ENCODE assay signal across 19 cellular contexts in the genomic region with DNA sequence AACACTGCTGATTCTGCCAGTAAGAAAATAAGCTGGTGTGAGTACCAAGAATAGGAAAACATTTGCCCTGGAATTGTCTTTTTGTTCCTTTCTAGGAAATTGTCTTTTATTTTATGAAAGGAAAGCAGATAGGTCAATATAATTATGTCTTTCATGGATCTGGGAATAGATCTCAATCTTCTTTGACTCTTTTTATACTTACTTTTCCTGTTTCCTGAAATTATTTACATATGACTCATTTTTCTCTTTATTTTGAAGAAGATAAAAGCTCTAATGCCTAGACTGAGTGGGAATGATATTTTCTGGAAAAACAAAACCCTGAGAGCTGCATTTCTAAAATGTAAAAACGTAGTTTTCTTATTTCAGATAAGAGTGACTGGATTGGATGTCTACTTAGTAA.
"Had no signal": no experiment of that assay in that cellular context is flagged by ENCODE, and none has a peak within 500 bp of the region (broad histone marks: within the 10 kb centered on the region; RNA-seq: fewer than 3 reads in every experiment).

No MANE protein-coding gene starts in this region.

- H3K4me1 ChIP-seq: colonic mucosa, esophagus muscularis mucosa, sigmoid colon, spleen had no signal

- DNase-seq: activated B cell treated with CpG ODN at 0.5 μM for 24 hours; activated CD4-positive, alpha-beta memory T cell treated with anti-CD3 and anti-CD28 coated beads for 36 hours; activated CD4-positive, alpha-beta T cell treated with anti-CD3 and anti-CD28 coated beads for 4 hours; activated naive CD4-positive, alpha-beta T cell; activated naive CD8-positive, alpha-beta T cell treated with anti-CD3 and anti-CD28 coated beads for 36 hours; activated T-cell treated with anti-CD3 and anti-CD28 coated beads for 4 hours; amygdala; central memory CD4-positive, alpha-beta T cell; colonic mucosa; effector CD4-positive, alpha-beta T cell; natural killer cell; sigmoid colon; spleen; stimulated activated CD4-positive, alpha-beta T cell treated with anti-CD3 and anti-CD28 coated beads, Interleukin-4, amount 100 ng/mL, for 4 hours had no signal

- H3K4me1 Mint-ChIP-seq: activated B cell treated with CpG ODN at 0.5 μM for 24 hours; activated naive CD8-positive, alpha-beta T cell treated with anti-CD3 and anti-CD28 coated beads for 36 hours; brain; stimulated activated memory B cell treated with anti-CD40 and anti-IgM and Interleukin-4, amounts not matched to agents 10 μg/mL and 1 μg/mL and 100 μg/mL, for 72 hours had no signal

- H3K27me3 ChIP-seq: colonic mucosa, esophagus muscularis mucosa, sigmoid colon, spleen had no signal

- H3K27me3 Mint-ChIP-seq: activated B cell treated with CpG ODN at 0.5 μM for 24 hours; activated CD4-positive, alpha-beta memory T cell treated with anti-CD3 and anti-CD28 coated beads for 36 hours; activated naive CD8-positive, alpha-beta T cell treated with anti-CD3 and anti-CD28 coated beads for 36 hours; brain; stimulated activated memory B cell treated with anti-CD40 and anti-IgM and Interleukin-4, amounts not matched to agents 10 μg/mL and 1 μg/mL and 100 μg/mL, for 72 hours had no signal

- H3K27ac ChIP-seq: colonic mucosa, esophagus muscularis mucosa, sigmoid colon, thoracic aorta had no signal

- H3K27ac Mint-ChIP-seq: activated B cell treated with CpG ODN at 0.5 μM for 24 hours; activated CD4-positive, alpha-beta memory T cell treated with anti-CD3 and anti-CD28 coated beads for 36 hours; activated naive CD8-positive, alpha-beta T cell treated with anti-CD3 and anti-CD28 coated beads for 36 hours; stimulated activated memory B cell treated with anti-CD40 and anti-IgM and Interleukin-4, amounts not matched to agents 10 μg/mL and 1 μg/mL and 100 μg/mL, for 72 hours; T-helper 2 cell treated with Interferon-gamma antibody and Interleukin-4, amounts not matched to agents 5 μg/mL and 100 μg/mL, for 36 hours had no signal

- H3K4me3 Mint-ChIP-seq: activated B cell treated with CpG ODN at 0.5 μM for 24 hours; activated CD4-positive, alpha-beta memory T cell treated with anti-CD3 and anti-CD28 coated beads for 36 hours; activated naive CD8-positive, alpha-beta T cell treated with anti-CD3 and anti-CD28 coated beads for 36 hours; brain; natural killer cell; stimulated activated memory B cell treated with anti-CD40 and anti-IgM and Interleukin-4, amounts not matched to agents 10 μg/mL and 1 μg/mL and 100 μg/mL, for 72 hours; T-helper 2 cell treated with Interferon-gamma antibody and Interleukin-4, amounts not matched to agents 5 μg/mL and 100 μg/mL, for 36 hours had no signal

- H3K4me3 ChIP-seq: colonic mucosa, esophagus muscularis mucosa, sigmoid colon, spleen, thoracic aorta had no signal

- H3K9me3 ChIP-seq: colonic mucosa, esophagus muscularis mucosa, sigmoid colon, spleen, thoracic aorta had no signal

- H3K9me3 Mint-ChIP-seq: activated CD4-positive, alpha-beta memory T cell treated with anti-CD3 and anti-CD28 coated beads for 36 hours; natural killer cell; T-helper 2 cell treated with Interferon-gamma antibody and Interleukin-4, amounts not matched to agents 5 μg/mL and 100 μg/mL, for 36 hours had no signal

- H3K36me3 ChIP-seq: colonic mucosa had no signal

- ATAC-seq: natural killer cell; stimulated activated memory B cell treated with anti-CD40 and anti-IgM and Interleukin-4, amounts not matched to agents 10 μg/mL and 1 μg/mL and 100 μg/mL, for 72 hours had no signal
